12 cellular contexts compared by ENCODE assay signal in genomic region chr16:4324871-4325740, GRCh38. TPM values are rescaled to one million over a fixed set of nuclear protein-coding genes. Genes with fewer than 3 reads are reported as not detected.
DNase-seq lines count a peak whose midpoint lies in the region; TF ChIP-seq lines count a peak whose summit lies in the region.
"Had no signal": no experiment of that assay in that cellular context is flagged by ENCODE, and none has a peak within 500 bp of the region (broad histone marks: within the 10 kb centered on the region; RNA-seq: fewer than 3 reads in every experiment).

No MANE protein-coding gene starts in this region.

- peaks cover 73% of the 10 kb centered on the region for H4K20me1 ChIP-seq in BLaER1

- H3K27ac ChIP-seq in BLaER1 (no peak overlapping the region; the same call in 1 of the 2 replicates), coronary artery (peak overlapping the region; percentile 73 to 96), ovary (peak overlapping the region; percentile 22 to 88)

- no peaks in the 10 kb centered on the region for H3K27me3 ChIP-seq in BLaER1
- no peaks in the 10 kb centered on the region for H3K27me3 ChIP-seq in ovary
- H3K27me3 ChIP-seq: BE2C had no signal

- DNase-seq in NAMALWA (ENCODE audit: low spot score) (peak; percentile 48), coronary artery (ENCODE audit: low spot score) (no peak), ovary (peak in 2 of 5 donors; percentile 42 to 55), AG20443 (ENCODE audit: low spot score) (no peak), NCI-H2107 (lab: John Stamatoyannopoulos, UW) (no peak), NCI-H2227 treated with DMSO at 0.1 percent for 48 hours (lab: John Stamatoyannopoulos, UW) (no peak)
- DNase-seq in activated effector memory CD4-positive, alpha-beta T cell treated with Interleukin-2 at 50 U/mL for 16 hours: no peak
- DNase-seq: activated CD8-positive, alpha-beta memory T cell treated with anti-CD3 and anti-CD28 coated beads for 24 hours; NCI-H524 treated with DMSO at 0.1 percent for 48 hours; T-cell had no signal

- H3K36me3 ChIP-seq in BLaER1 (no peaks in the 10 kb centered on the region), ovary (no peaks in the 10 kb centered on the region)
- H3K36me3 ChIP-seq: BE2C had no signal

- peaks cover 96% of the 10 kb centered on the region for H3K4me1 ChIP-seq in BLaER1
- H3K4me1 ChIP-seq in ovary (ENCODE audit: insufficient read depth): peaks cover 47% of the 10 kb centered on the region

- H3K4me3 ChIP-seq in BLaER1 (no peak overlapping the region), coronary artery (peak overlapping the region; percentile 63), ovary (no peak overlapping the region)

- WGBS in ovary, 3 donors: 44 to 57% (median 50%) methylated on average over 16 of the region's 16 CpGs

- no peak for TF ChIP-seq CTCF in coronary artery (IDR thresholded peaks at IDR 0.05)
- TF ChIP-seq CTCF in ovary (IDR thresholded peaks at IDR 0.05): no peak

- no peak overlapping the region for H3K9ac ChIP-seq in BLaER1

- TF ChIP-seq POLR2A in ovary (IDR thresholded peaks at IDR 0.05): no peak

- H3K9me3 ChIP-seq in BLaER1 (no peaks in the 10 kb centered on the region), ovary (no peaks in the 10 kb centered on the region)
- H3K9me3 ChIP-seq: BE2C had no signal

- no peak for TF ChIP-seq EP300 in ovary (IDR thresholded peaks at IDR 0.05)

- peak overlapping the region; percentile 100 for H3K4me2 ChIP-seq in BLaER1

- intact Hi-C loops in ovary (cut with DNase I): loop anchor here (5.0 to 10.0 kb wide), 4 partner anchors 33 to 123 kb away; partner anchors contain the start of gene TFAP4 (in 1 of the 4)

RNA-seq across cellular contexts. Expression of gene GLIS2, which starts 9.2 kb away (rescaled TPM):
- 10 to 100 TPM in 5 of 7 donors, 1 to 10 TPM in 2; 5.1 to 79.5 (median 49.8) TPM for total RNA-seq in ovary
- 10 to 100 TPM in 1 of 2 donors, 1 to 10 TPM in 1; 1.6 to 24.6 TPM for polyA plus RNA-seq in ovary

RNA-seq across cellular contexts. Expression of gene PAM16, which starts 26.0 kb away (rescaled TPM):
- 10 to 100 TPM; 24.0 to 47.2 (median 35.7) TPM for total RNA-seq in ovary
- 10 to 100 TPM; 18.5 to 42.2 TPM for polyA plus RNA-seq in ovary

RNA-seq across cellular contexts. Expression of gene VASN, which starts 46.5 kb away (rescaled TPM):
- 10 to 100 TPM; 19.8 to 49.5 (median 43.5) TPM for total RNA-seq in ovary
- polyA plus RNA-seq in ovary: 10 to 100 TPM in 1 of 2 donors, 1 to 10 TPM in 1; 2.4 to 47.6 TPM

RNA-seq across cellular contexts. Expression of gene TFAP4, which starts 52.3 kb away (rescaled TPM):
- total RNA-seq in ovary: 10 to 100 TPM in 5 of 7 donors, 1 to 10 TPM in 2; 3.7 to 23.7 (median 18.3) TPM
- 10 to 100 TPM in 1 of 2 donors, 1 to 10 TPM in 1; 2.1 to 14.0 TPM for polyA plus RNA-seq in ovary
